In the genomic region with DNA sequence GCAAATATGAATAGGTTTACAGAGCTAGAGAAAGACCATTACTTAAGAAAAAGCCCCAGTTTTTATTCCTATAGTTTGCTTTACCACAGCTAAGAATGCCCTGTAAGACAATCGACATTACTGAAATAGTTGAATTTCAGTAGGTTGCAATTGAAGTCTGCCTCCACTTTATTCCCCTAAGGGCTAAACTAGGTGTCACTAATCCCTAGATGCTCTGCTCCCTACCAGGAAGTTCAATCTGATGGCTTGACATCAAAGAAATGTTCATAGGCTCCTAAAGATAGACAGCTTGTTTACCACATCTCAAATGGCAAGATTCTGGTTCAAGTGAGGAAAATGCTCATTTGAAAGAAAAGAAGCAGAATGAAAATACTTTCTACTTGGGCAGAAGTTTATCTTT, we compare ENCODE assay signal across 25 cellular contexts.
DNase-seq lines count a peak whose midpoint lies in the region; ATAC-seq and TF ChIP-seq lines count a peak whose summit lies in the region.
"Had no signal": no experiment of that assay in that cellular context is flagged by ENCODE, and none has a peak within 500 bp of the region (broad histone marks: within the 10 kb centered on the region; RNA-seq: fewer than 3 reads in every experiment).

No MANE protein-coding gene starts in this region.

- no peak overlapping the region for H2AK5ac ChIP-seq in IMR-90 (ENCODE audit: low read depth, low read length)

- no peaks in the 10 kb centered on the region for H3K27me3 Mint-ChIP-seq in osteocyte (ENCODE audit: unreplicated experiment)
- H3K27me3 Mint-ChIP-seq: B cell had no signal

- TF ChIP-seq CTCF in IMR-90 (conservative IDR thresholded peaks at IDR 0.05; ENCODE audit: low read depth, low read length) (no peak), left lung (IDR thresholded peaks at IDR 0.05) (no peak), osteocyte (IDR thresholded peaks at IDR 0.05) (no peak), WERI-Rb-1 (IDR thresholded peaks at IDR 0.05; ENCODE audit: low read depth, low read length) (no peak)

- TF ChIP-seq POLR2A in IMR-90 (IDR thresholded peaks at IDR 0.05; ENCODE audit: low read depth, low read length) = no peak

- ATAC-seq in IMR-90 (ENCODE audit: low read depth) (no peak), left lung (peak; percentile 10), HG02763 (IDR thresholded peaks at IDR 0.05; ENCODE audit: unreplicated experiment) (no peak)
- ATAC-seq in activated CD4-positive, CD25-positive, alpha-beta regulatory T cell treated with anti-CD3 and anti-CD28 coated beads, Interleukin-2, amount 50 U/mL, for 24 hours = no peak
- ATAC-seq: CD8-positive, alpha-beta T cell; Right ventricle myocardium inferior; SK-N-SH treated with all-trans-retinoic acid at 6 μM for 48 hours had no signal

- H3K4me2 ChIP-seq in IMR-90 (ENCODE audit: low read depth, low read length) = peak overlapping the region; percentile 10; the same call in 1 of the 2 replicates
- H3K4me2 ChIP-seq: GM23338 had no signal

- no CpG with 5 or more reads among the region's 1 CpG for WGBS in IMR-90 (ENCODE audit: extremely low coverage in 2 of 2, insufficient read length in 1 of 2), 2 experiments

- H3K9ac ChIP-seq in IMR-90 (ENCODE audit: low read depth, low read length) = no peak overlapping the region

- H3K36me3 ChIP-seq in IMR-90 (ENCODE audit: control insufficient read depth, insufficient read depth, low read length) (peaks cover 11% of the 10 kb centered on the region), left lung (peaks cover 0 to 15% of the 10 kb centered on the region in 2 donors), WERI-Rb-1 (peaks cover 8% of the 10 kb centered on the region)
- H3K36me3 ChIP-seq: SJCRH30 had no signal

- H2AK9ac ChIP-seq in IMR-90 (replicated peaks; ENCODE audit: low read depth, low read length, poor library complexity) = no peak overlapping the region

- no peak for TF ChIP-seq RAD21 in IMR-90 (IDR thresholded peaks at IDR 0.05; ENCODE audit: low read length)

- H3K9me3 Mint-ChIP-seq in osteocyte (ENCODE audit: unreplicated experiment) = no peaks in the 10 kb centered on the region
- H3K9me3 Mint-ChIP-seq: CD8-positive, alpha-beta T cell; GM23338; H9 had no signal

- H2BK20ac ChIP-seq in IMR-90 (ENCODE audit: low read depth, low read length) = no peak overlapping the region

- no peak overlapping the region for H3K56ac ChIP-seq in IMR-90 (ENCODE audit: extremely low read depth, insufficient read depth, low read length)

- no peaks in the 10 kb centered on the region for H3K9me3 ChIP-seq in IMR-90 (ENCODE audit: control insufficient read depth, insufficient read depth, low read length)
- no peaks in the 10 kb centered on the region for H3K9me3 ChIP-seq in left lung
- H3K9me3 ChIP-seq in WERI-Rb-1 (ENCODE audit: severe bottlenecking) = no peaks in the 10 kb centered on the region
- H3K9me3 ChIP-seq: Caco-2, SJCRH30 had no signal

- H3K4me3 Mint-ChIP-seq in osteocyte (ENCODE audit: unreplicated experiment) = no peak overlapping the region
- H3K4me3 Mint-ChIP-seq: B cell; CD8-positive, alpha-beta T cell; GM23338; H9 had no signal

- no peak overlapping the region; the same call in 1 of the 2 replicates for H4K5ac ChIP-seq in IMR-90 (ENCODE audit: low read depth, low read length)

- H3K27ac Mint-ChIP-seq in osteocyte (ENCODE audit: unreplicated experiment) = peak overlapping the region; percentile 70
- H3K27ac Mint-ChIP-seq: B cell; CD8-positive, alpha-beta T cell; GM23338; H9 had no signal

- H3K36me3 Mint-ChIP-seq in osteocyte (ENCODE audit: unreplicated experiment) = peaks cover 47% of the 10 kb centered on the region
- H3K36me3 Mint-ChIP-seq: CD8-positive, alpha-beta T cell had no signal

- H4K91ac ChIP-seq in IMR-90 (ENCODE audit: insufficient read depth, low read depth, low read length) = no peak overlapping the region

- H3K79me1 ChIP-seq in IMR-90 (ENCODE audit: low read depth in 1 of 2, low read length in 2 of 2) = peaks cover 39 to 72% of the 10 kb centered on the region in 2 experiments

- peaks cover 10% of the 10 kb centered on the region for H3K9me1 ChIP-seq in IMR-90 (ENCODE audit: insufficient read depth, low read length)

- no peak overlapping the region for H3K14ac ChIP-seq in IMR-90 (replicated peaks; ENCODE audit: low read depth, low read length)

- no TSS peak for BruUV-seq in IMR-90 (replicated peaks; lab: Mats Ljungman, UMichigan)

- CTCF ChIA-PET in IMR-90 (lab: Yijun Ruan, JAX) = interaction anchor here (1.5 kb wide), 1 partner anchor 14 kb away, joined by 3 read pairs; no protein-coding TSS in a partner anchor

- no peak overlapping the region for H2AFZ ChIP-seq in IMR-90 (replicated peaks; ENCODE audit: low read length, poor library complexity)
- H2AFZ ChIP-seq: GM23338 had no signal

- intact Hi-C loops in IMR-90 (cut with micrococcal nuclease) = loop anchor here (5.0 kb wide), 1 partner anchor 114 kb away; no protein-coding TSS in a partner anchor
- intact Hi-C loops in left lung (cut with DNase I) = no loop called here

- no peak overlapping the region for H3K4ac ChIP-seq in IMR-90 (ENCODE audit: low read depth, low read length)

- H3K27me3 ChIP-seq in IMR-90 (ENCODE audit: control insufficient read depth, insufficient read depth, low read length) = no peaks in the 10 kb centered on the region
- no peaks in the 10 kb centered on the region for H3K27me3 ChIP-seq in left lung
- no peaks in the 10 kb centered on the region for H3K27me3 ChIP-seq in WERI-Rb-1 (ENCODE audit: insufficient read depth, low read depth, severe bottlenecking)
- H3K27me3 ChIP-seq: SJCRH30 had no signal

- H2BK15ac ChIP-seq in IMR-90 (ENCODE audit: low read depth, low read length) = no peak overlapping the region

- no peak overlapping the region for H3K18ac ChIP-seq in IMR-90 (ENCODE audit: low read depth, low read length)

- dilution Hi-C loops in IMR-90 (cut with HindIII; ENCODE audit: low sequenced_read_pairs, unreplicated experiment) = no loop called here

- no peaks in the 10 kb centered on the region; the same call in 1 of the 2 replicates for H4K20me1 ChIP-seq in IMR-90 (ENCODE audit: insufficient read depth, low read length)

- H3K4me1 ChIP-seq in IMR-90 (ENCODE audit: control insufficient read depth, insufficient read depth, low read length) (peaks cover 18% of the 10 kb centered on the region), left lung (no peaks in the 10 kb centered on the region)
- H3K4me1 ChIP-seq: SJCRH30 had no signal

- H2BK120ac ChIP-seq in IMR-90 (ENCODE audit: low read depth, low read length) = no peak overlapping the region

- peak overlapping the region; percentile 3 for H2BK5ac ChIP-seq in IMR-90 (ENCODE audit: low read depth, low read length, poor library complexity, severe bottlenecking)

- in situ Hi-C loops in IMR-90 (cut with MboI; ENCODE audit: low sequenced_read_pairs) = no loop called here

- H3K4me3 ChIP-seq in IMR-90 (ENCODE audit: insufficient read depth, low read depth, low read length) = no peak overlapping the region
- no peak overlapping the region for H3K4me3 ChIP-seq in left lung
- no peak overlapping the region for H3K4me3 ChIP-seq in WERI-Rb-1 (ENCODE audit: low read depth, low read length)
- H3K4me3 ChIP-seq: GM23338, SJCRH30 had no signal

- POLR2A ChIA-PET in IMR-90 (lab: Charles Lee; ENCODE audit: unreplicated experiment) = interaction anchor here (0.6 kb wide), 1 partner anchor 56 kb away, joined by 3 read pairs; no protein-coding TSS in a partner anchor

- H3K27ac ChIP-seq in IMR-90 (ENCODE audit: insufficient read depth, low read length) (peak overlapping the region; percentile 8; the same call in 1 of the 2 replicates), left lung (peak overlapping the region in 1 of 2 donors; percentile 19), WERI-Rb-1 (no peak overlapping the region)
- H3K27ac ChIP-seq: C4-2B, HL-60, SJCRH30 had no signal

- peaks cover 55% of the 10 kb centered on the region for H3K4me1 Mint-ChIP-seq in osteocyte (ENCODE audit: unreplicated experiment)

- no peak overlapping the region for H3K23ac ChIP-seq in IMR-90 (ENCODE audit: low read depth, low read length)

- no peak overlapping the region for H4K8ac ChIP-seq in IMR-90 (ENCODE audit: low read depth in 2 of 2, low read length in 2 of 2)

- DNase-seq in IMR-90 = no peak
- DNase-seq in left lung = no peak
- DNase-seq in osteocyte (ENCODE audit: extremely low spot score, unreplicated experiment) = no peak
- no peak for DNase-seq in NCI-H146 treated with DMSO at 0.1 percent for 48 hours (lab: John Stamatoyannopoulos, UW; ENCODE audit: unreplicated experiment)
- no peak for DNase-seq in WERI-Rb-1
- DNase-seq: Caco-2; CD8-positive, alpha-beta T cell; DMS 273 treated with DMSO at 0.1 percent for 48 hours; DND-41; H9; NCI-H1092; NCI-H1436; NCI-H187 treated with DMSO at 0.1 percent for 48 hours; NCI-H2171 treated with DMSO at 0.1 percent for 48 hours; NCI-H524 treated with DMSO at 0.1 percent for 48 hours; NCI-H774; SJCRH30 had no signal

TF ChIP-seq in IMR-90, 13 proteins besides CTCF, POLR2A, EP300 and RAD21:
- no peak for TF ChIP-seq MAZ (IDR thresholded peaks at IDR 0.05; ENCODE audit: borderline replicate concordance, low read depth, low read length)
